ENCODE assay signal across 15 cellular contexts in genomic region chr18:4468515-4468914, GRCh38. TPM values are rescaled to one million over a fixed set of nuclear protein-coding genes. Genes with fewer than 3 reads are reported as not detected.
DNase-seq lines count a peak whose midpoint lies in the region; ATAC-seq, FAIRE-seq and TF ChIP-seq lines count a peak whose summit lies in the region.
"Had no signal": no experiment of that assay in that cellular context is flagged by ENCODE, and none has a peak within 500 bp of the region (broad histone marks: within the 10 kb centered on the region; RNA-seq: fewer than 3 reads in every experiment).

No MANE protein-coding gene starts in this region.

- H2BK20ac ChIP-seq in H9 (ENCODE audit: low read depth, low read length, poor library complexity, severe bottlenecking), result no peak overlapping the region

- peak; percentile 42 for ATAC-seq in GM12878
- ATAC-seq: CD8-positive, alpha-beta T cell had no signal

- no peak overlapping the region for H3K18ac ChIP-seq in H9 (ENCODE audit: insufficient read length, low read depth, low read length)

- no peak overlapping the region for H3K4me3 Mint-ChIP-seq in H9
- no peak overlapping the region for H3K4me3 Mint-ChIP-seq in neural progenitor cell
- H3K4me3 Mint-ChIP-seq: B cell; CD8-positive, alpha-beta T cell had no signal

- no peak overlapping the region for H2AK5ac ChIP-seq in H9 (ENCODE audit: insufficient read length, low read length)

- no peak overlapping the region for H4K8ac ChIP-seq in H9 (replicated peaks; ENCODE audit: insufficient read length, low read depth, low read length)

- no peak for FAIRE-seq in GM12878 (lab: Jason Lieb, UNC)

- H3K9me3 Mint-ChIP-seq in H9 (no peaks in the 10 kb centered on the region), neural progenitor cell (no peaks in the 10 kb centered on the region)

- no peaks in the 10 kb centered on the region for H3K23me2 ChIP-seq in H9 (ENCODE audit: insufficient read length, low read depth, low read length, poor library complexity, severe bottlenecking)

- BruUV-seq in GM12878 (replicated peaks; lab: Mats Ljungman, UMichigan), result no TSS peak

- intact Hi-C loops in GM12878 (cut with micrococcal nuclease; ENCODE audit: unreplicated experiment), result no loop called here

- H4K5ac ChIP-seq in H9 (ENCODE audit: insufficient read length, low read depth, low read length), result no peak overlapping the region

- H3K79me2 ChIP-seq in H9 (ENCODE audit: insufficient read depth, low read length) (no peaks in the 10 kb centered on the region), GM12878 (ENCODE audit: control insufficient read depth, insufficient read depth, low read length) (no peaks in the 10 kb centered on the region), neural progenitor cell (ENCODE audit: low read depth) (no peaks in the 10 kb centered on the region)

- no peak overlapping the region for H3K14ac ChIP-seq in H9 (ENCODE audit: insufficient read depth, low read length)

- H3K36me3 ChIP-seq in GM12878 (ENCODE audit: control insufficient read depth in 2 of 2, insufficient read depth in 2 of 2, low read length in 1 of 2) (no peaks in the 10 kb centered on the region), iPS-18a (ENCODE audit: control insufficient read depth, low read depth, low read length) (no peaks in the 10 kb centered on the region), neural progenitor cell (no peaks in the 10 kb centered on the region)
- H3K36me3 ChIP-seq: BLaER1 treated with 17β-estradiol and CSF1 and Interleukin-3, amounts not matched to agents 10 nM and 100 nM; HAP-1 had no signal

- H3K36me3 Mint-ChIP-seq in H9 (ENCODE audit: insufficient read depth in 1 of 3, low read depth in 3 of 3), result no peaks in the 10 kb centered on the region
- H3K36me3 Mint-ChIP-seq in neural progenitor cell, result no peaks in the 10 kb centered on the region
- H3K36me3 Mint-ChIP-seq: CD8-positive, alpha-beta T cell had no signal

- no peak overlapping the region for H3K9ac ChIP-seq in H9 (ENCODE audit: extremely low read depth, insufficient read length, low read length)
- no peak overlapping the region for H3K9ac ChIP-seq in GM12878 (ENCODE audit: control insufficient read depth, insufficient read depth, low read length)
- peak overlapping the region; percentile 6 for H3K9ac ChIP-seq in iPS-18a (ENCODE audit: low read length)
- no peak overlapping the region for H3K9ac ChIP-seq in neural progenitor cell
- H3K9ac ChIP-seq: BLaER1 treated with 17β-estradiol and CSF1 and Interleukin-3, amounts not matched to agents 10 nM and 100 nM had no signal

- POLR2A ChIA-PET in GM12878 (lab: Charles Lee), result interaction anchor here (0.6 to 1.0 kb wide), 2 partner anchors 75 to 172 kb away, joined by 6 read pairs; no protein-coding TSS in a partner anchor

- H3K4ac ChIP-seq in H9 (ENCODE audit: low read depth, low read length), result no peak overlapping the region

- TF ChIP-seq RAD21 in GM12878 (IDR thresholded peaks at IDR 0.05; ENCODE audit: insufficient read depth, low read depth, low read length), result no peak

- no peak overlapping the region for H2BK15ac ChIP-seq in H9 (ENCODE audit: low read depth, low read length)

- no peak overlapping the region for H3T11ph ChIP-seq in H9 (ENCODE audit: low read length)

- TF ChIP-seq CTCF in H9 (conservative IDR thresholded peaks at IDR 0.05), result no peak
- no peak for TF ChIP-seq CTCF in GM12878 (IDR thresholded peaks at IDR 0.05 in 2 of 3, conservative IDR thresholded peaks at IDR 0.05 in 1 of 3; ENCODE audit: control insufficient read depth in 2 of 3, extremely low read depth in 1 of 3, insufficient read depth in 1 of 3, low read depth in 3 of 3, low read length in 3 of 3)
- TF ChIP-seq CTCF in neural progenitor cell (IDR thresholded peaks at IDR 0.05), result no peak

- H3K27me3 ChIP-seq in H9 (ENCODE audit: insufficient read depth, low read length) (no peaks in the 10 kb centered on the region), GM12878 (replicated peaks in 1 of 2; ENCODE audit: control insufficient read depth in 2 of 2, insufficient read depth in 2 of 2, low read length in 1 of 2) (no peaks in the 10 kb centered on the region), iPS-18a (ENCODE audit: control insufficient read depth, insufficient read depth, low read length) (no peaks in the 10 kb centered on the region), neural progenitor cell (no peaks in the 10 kb centered on the region)
- H3K27me3 ChIP-seq: BLaER1 treated with 17β-estradiol and CSF1 and Interleukin-3, amounts not matched to agents 10 nM and 100 nM had no signal

- whole genome bisulfite sequencing in H9 (ENCODE audit: extremely low coverage, insufficient read length, low lambda C conversion rate), result no CpG with 5 or more reads among the region's 3 CpGs
- WGBS in GM12878 (ENCODE audit: insufficient coverage, insufficient replicate concordance, low lambda C conversion rate, missing lambda C conversion rate), result 13% methylated on average over 3 of the region's 3 CpGs

- peak overlapping the region in 1 of 3 experiments; percentile 36; a peak in 2 of 7 replicates for H3K27ac Mint-ChIP-seq in H9
- no peak overlapping the region for H3K27ac Mint-ChIP-seq in neural progenitor cell
- H3K27ac Mint-ChIP-seq: B cell; CD8-positive, alpha-beta T cell had no signal

- peak overlapping the region; percentile 48 for H2AFZ ChIP-seq in H9 (ENCODE audit: low read length)
- H2AFZ ChIP-seq in GM12878 (ENCODE audit: control insufficient read depth, low read depth, low read length), result no peak overlapping the region
- H2AFZ ChIP-seq in neural progenitor cell (replicated peaks), result peak overlapping the region; percentile 57

- no peak for DNase-seq in H9
- DNase-seq in GM12878 (ENCODE audit: low read depth, low spot score), result no peak
- no peak for DNase-seq in neural progenitor cell (ENCODE audit: low spot score)
- DNase-seq in NCI-H2227 (lab: John Stamatoyannopoulos, UW; ENCODE audit: unreplicated experiment), result no peak
- DNase-seq in NCI-H446 treated with DMSO at 0.1 percent for 48 hours (lab: John Stamatoyannopoulos, UW), result no peak
- DNase-seq in inferior parietal cortex (ENCODE audit: extremely low spot score), result no peak
- DNase-seq: Calu3; CD8-positive, alpha-beta T cell; DMS79 treated with DMSO at 0.1 percent for 48 hours; GF-D8 had no signal

- H3K4me1 ChIP-seq in H9 (ENCODE audit: insufficient read depth, low read length), result peaks cover 3% of the 10 kb centered on the region; the same call in 1 of the 2 replicates
- H3K4me1 ChIP-seq in GM12878 (ENCODE audit: control insufficient read depth, insufficient read depth, low read length), result no peaks in the 10 kb centered on the region
- H3K4me1 ChIP-seq in iPS-18a (ENCODE audit: control insufficient read depth, low read depth, low read length), result peaks cover 12% of the 10 kb centered on the region
- peaks cover 11% of the 10 kb centered on the region for H3K4me1 ChIP-seq in neural progenitor cell
- H3K4me1 ChIP-seq: BLaER1 treated with 17β-estradiol and CSF1 and Interleukin-3, amounts not matched to agents 10 nM and 100 nM; HAP-1 had no signal

- no peak overlapping the region for H3K23ac ChIP-seq in H9 (ENCODE audit: insufficient read length, low read depth, low read length)

- H3K79me1 ChIP-seq in H9 (ENCODE audit: insufficient read depth, low read depth, low read length, poor library complexity, severe bottlenecking), result no peaks in the 10 kb centered on the region

- RAD21 ChIA-PET in GM12878 (lab: Charles Lee; ENCODE audit: unreplicated experiment), result interaction anchor here (1.0 to 2.4 kb wide), 4 partner anchors 32 to 554 kb away, joined by 3 to 14 read pairs (median 3); no protein-coding TSS in a partner anchor

- H3K4me1 Mint-ChIP-seq in H9, result peaks cover 11 to 20% of the 10 kb centered on the region in 2 experiments
- peaks cover 5% of the 10 kb centered on the region for H3K4me1 Mint-ChIP-seq in neural progenitor cell
- H3K4me1 Mint-ChIP-seq: B cell had no signal

- in situ Hi-C loops in GM12878 (cut with MboI), result no loop called here

- H3K4me2 ChIP-seq in H9 (ENCODE audit: insufficient read depth, insufficient read length, low read length) (no peak overlapping the region), GM12878 (ENCODE audit: control insufficient read depth, insufficient read depth) (no peak overlapping the region), neural progenitor cell (no peak overlapping the region)
- H3K4me2 ChIP-seq: BLaER1 treated with 17β-estradiol and CSF1 and Interleukin-3, amounts not matched to agents 10 nM and 100 nM had no signal

- no peak overlapping the region for H2BK120ac ChIP-seq in H9 (ENCODE audit: low read depth, low read length, poor library complexity, severe bottlenecking)

- no peak overlapping the region for H2BK5ac ChIP-seq in H9 (ENCODE audit: insufficient read length, low read length)

- no peak overlapping the region for H3K56ac ChIP-seq in H9 (ENCODE audit: insufficient read length, low read depth, low read length)

- H3K27me3 Mint-ChIP-seq in H9 (ENCODE audit: low read depth) (no peaks in the 10 kb centered on the region), neural progenitor cell (ENCODE audit: insufficient read depth, low read depth) (no peaks in the 10 kb centered on the region)
- H3K27me3 Mint-ChIP-seq: B cell had no signal

- H3F3A ChIP-seq in neural progenitor cell (ENCODE audit: low read depth), result no peaks in the 10 kb centered on the region

- CTCF ChIA-PET in GM12878 (lab: Yijun Ruan, JAX), result interaction anchor here (0.6 to 1.4 kb wide), 2 partner anchors 29 to 42 kb away, joined by 3 read pairs; no protein-coding TSS in a partner anchor

- H3K4me3 ChIP-seq in GM12878 (no peak overlapping the region), iPS-18a (ENCODE audit: low read length) (no peak overlapping the region), neural progenitor cell (no peak overlapping the region)
- H3K4me3 ChIP-seq: BLaER1 treated with 17β-estradiol and CSF1 and Interleukin-3, amounts not matched to agents 10 nM and 100 nM; HAP-1 had no signal

- TF ChIP-seq EP300 in GM12878 (IDR thresholded peaks at IDR 0.05; ENCODE audit: borderline replicate concordance in 1 of 2, control insufficient read depth in 1 of 2, low read depth in 2 of 2, low read length in 2 of 2), result no peak

- SMC1A ChIA-PET in GM12878 (lab: Charles Lee; ENCODE audit: uncharacterized antibody, unreplicated experiment), result interaction anchor here (0.9 to 2.5 kb wide), 13 partner anchors 11 to 553 kb away, joined by 3 to 8 read pairs (median 3); no protein-coding TSS in a partner anchor

- H2BK12ac ChIP-seq in H9 (ENCODE audit: insufficient read length, low read depth, low read length), result no peak overlapping the region

- H3K9me3 ChIP-seq in H9 (ENCODE audit: control insufficient read depth, low read depth, low read length) (no peaks in the 10 kb centered on the region), GM12878 (replicated peaks; ENCODE audit: control insufficient read depth, insufficient read depth, low read length) (no peaks in the 10 kb centered on the region; the same call in 1 of the 3 replicates), iPS-18a (ENCODE audit: control insufficient read depth, low read depth, low read length) (no peaks in the 10 kb centered on the region), neural progenitor cell (ENCODE audit: low read depth) (no peaks in the 10 kb centered on the region)
- H3K9me3 ChIP-seq: BLaER1 treated with 17β-estradiol and CSF1 and Interleukin-3, amounts not matched to agents 10 nM and 100 nM; HAP-1 had no signal

- no peaks in the 10 kb centered on the region for H4K20me1 ChIP-seq in H9 (ENCODE audit: control insufficient read depth, insufficient read depth, insufficient read length)
- H4K20me1 ChIP-seq in GM12878 (ENCODE audit: control insufficient read depth, insufficient read depth), result no peaks in the 10 kb centered on the region
- H4K20me1 ChIP-seq in neural progenitor cell (ENCODE audit: low read depth), result no peaks in the 10 kb centered on the region
- H4K20me1 ChIP-seq: BLaER1 treated with 17β-estradiol and CSF1 and Interleukin-3, amounts not matched to agents 10 nM and 100 nM had no signal

- H4K91ac ChIP-seq in H9 (ENCODE audit: insufficient read length, low read depth, low read length), result no peak overlapping the region

- no peak for TF ChIP-seq POLR2A in GM12878 (IDR thresholded peaks at IDR 0.05; ENCODE audit: low read depth, low read length)

- H3K27ac ChIP-seq in H9 (ENCODE audit: insufficient read length, low read depth, low read length), result no peak overlapping the region
- no peak overlapping the region for H3K27ac ChIP-seq in GM12878 (ENCODE audit: control insufficient read depth, insufficient read depth)
- no peak overlapping the region for H3K27ac ChIP-seq in iPS-18a (ENCODE audit: low read length)
- H3K27ac ChIP-seq in neural progenitor cell, result no peak overlapping the region
- H3K27ac ChIP-seq: BLaER1 treated with 17β-estradiol and CSF1 and Interleukin-3, amounts not matched to agents 10 nM and 100 nM had no signal

RNA-seq across cellular contexts. Expression of gene DLGAP1, which starts 13.4 kb away (rescaled TPM):
- total RNA-seq in H9 (2021) (20.0 and 23.2 TPM in 2 replicates), GM12878 (2014; rRNA removed) (2.0 and 2.6 TPM in 2 replicates), GM12878 (2014; rRNA removed; fragmentation: Illumina TruSeq; extraction: Trizol) (3.5 and 4.0 TPM in 2 replicates), GM12878 (2021) (4.1 and 4.8 TPM in 2 replicates), neural progenitor cell (ENCODE audit: low replicate concordance) (16.9 and 18.5 TPM in 2 replicates)
- total RNA-seq in GM12878 (2013; cell fraction: nucleolus; rRNA removed), result 774 and 822 TPM in 2 replicates
- polyA plus RNA-seq in GM12878 (2011; ENCODE audit: low read depth), result 0.13 TPM
- polyA plus RNA-seq in GM12878 (2011; rRNA removed) (27.6 and 38.4 TPM in 2 replicates), GM12878 (2014; fragmentation: Illumina TruSeq; extraction: Trizol) (1.1 and 1.9 TPM in 2 replicates), GM12878 (2014; fragmentation: Nextera tagmentation; extraction: Ambion mirVana) (under 1 TPM; 0.23 to 0.60 TPM), GM12878 (2014; rRNA removed) (1.4 TPM in 2 replicates), GM12878 (2016; fragmentation: Nextera tagmentation; extraction: Ambion mirVana) (1 to 10 TPM; 1.9 to 3.3 TPM)
- 16.9 and 20.1 TPM in 2 replicates for polyA plus RNA-seq in GM12878 (2011; cell fraction: cytosol; rRNA removed)
- polyA plus RNA-seq in GM12878 (2011; cell fraction: nucleus; rRNA removed), result 107 and 133 TPM in 2 replicates
- 0.74 and 1.1 TPM in 2 replicates for polyA plus RNA-seq in GM12878 (2012)
- 234 and 289 TPM in 2 replicates for polyA minus RNA-seq in GM12878 (2011; rRNA and poly(A)+ RNA removed)
- polyA minus RNA-seq in GM12878 (2011; cell fraction: cytosol; rRNA and poly(A)+ RNA removed), result 15.5 and 16.6 TPM in 2 replicates
- 461 and 778 TPM in 2 replicates for polyA minus RNA-seq in GM12878 (2011; cell fraction: nucleus; rRNA and poly(A)+ RNA removed)
- total RNA-seq: A172; CD8-positive, alpha-beta T cell had no signal
